11 cellular contexts compared by ENCODE assay signal in genomic region chr10:13839430-13839986, GRCh38.
DNase-seq lines count a peak whose midpoint lies in the region; ATAC-seq and TF ChIP-seq lines count a peak whose summit lies in the region.
"Had no signal": no experiment of that assay in that cellular context is flagged by ENCODE, and none has a peak within 500 bp of the region (broad histone marks: within the 10 kb centered on the region; RNA-seq: fewer than 3 reads in every experiment).

No MANE protein-coding gene starts in this region.

- H3K27me3 ChIP-seq in sigmoid colon: no peaks in the 10 kb centered on the region

- intact Hi-C loops in sigmoid colon (cut with DNase I): no loop called here

- H3K4me1 ChIP-seq in sigmoid colon: peaks cover 0 to 48% (median 32%) of the 10 kb centered on the region in 4 donors

- H3K9me3 ChIP-seq in sigmoid colon: peaks cover 0 to 5% (median 0%) of the 10 kb centered on the region in 4 donors

- TF ChIP-seq CTCF in VCaP (conservative IDR thresholded peaks at IDR 0.05): no peak
- TF ChIP-seq CTCF in sigmoid colon (IDR thresholded peaks at IDR 0.05): no peak

- no peak for ATAC-seq in GM21526 (IDR thresholded peaks at IDR 0.05; ENCODE audit: low FRiP score, unreplicated experiment)

- H3K36me3 ChIP-seq in sigmoid colon: no peaks in the 10 kb centered on the region

- no peak overlapping the region for H3K4me3 ChIP-seq in sigmoid colon

- TF ChIP-seq EP300 in sigmoid colon (IDR thresholded peaks at IDR 0.05): no peak

- DNase-seq in GOT3 (lab: John Stamatoyannopoulos, UW): peak; percentile 4
- DNase-seq in glomerular visceral epithelial cell (ENCODE audit: extremely low spot score): peak; percentile 85
- DNase-seq in sigmoid colon: peak; percentile 77
- no peak for DNase-seq in CD1c-positive myeloid dendritic cell (ENCODE audit: extremely low spot score)
- no peak for DNase-seq in activated CD4-positive, CD25-positive, alpha-beta regulatory T cell treated with anti-CD3 and anti-CD28 coated beads, Interleukin-2, amount 50 U/mL, for 72 hours
- no peak for DNase-seq in SHP77 treated with DMSO at 0.1 percent for 48 hours (lab: John Stamatoyannopoulos, UW)
- DNase-seq: activated T-cell treated with anti-CD3 and anti-CD28 coated beads, Interleukin-2, amount 50 U/mL, for 1 hour; T-helper 9 cell had no signal

- no peak for TF ChIP-seq POLR2A in sigmoid colon (IDR thresholded peaks at IDR 0.05)

- H3K27ac ChIP-seq in VCaP (peak overlapping the region; percentile 14; the same call in 1 of the 2 replicates), sigmoid colon (peak overlapping the region; percentile 6 to 34 (median 29))
- H3K27ac ChIP-seq: parathyroid adenoma had no signal

- WGBS in sigmoid colon, 2 donors: 85 to 86% methylated on average over 9 of the region's 9 CpGs

Comparison
In these comparisons a context has a peak if more than half of its experiments do, and no peak if none do; other contexts are left out.
1. DNase-seq: peak in GOT3 (single experiment), glomerular visceral epithelial cell (single experiment) and sigmoid colon (single experiment); none in CD1c-positive myeloid dendritic cell (single experiment), activated CD4-positive, CD25-positive, alpha-beta regulatory T cell treated with anti-CD3 and anti-CD28 coated beads, Interleukin-2, amount 50 U/mL, for 72 hours (single experiment) and SHP77 treated with DMSO at 0.1 percent for 48 hours (single experiment).